Comparison of ENCODE assay signal across 13 cellular contexts in the genomic region with DNA sequence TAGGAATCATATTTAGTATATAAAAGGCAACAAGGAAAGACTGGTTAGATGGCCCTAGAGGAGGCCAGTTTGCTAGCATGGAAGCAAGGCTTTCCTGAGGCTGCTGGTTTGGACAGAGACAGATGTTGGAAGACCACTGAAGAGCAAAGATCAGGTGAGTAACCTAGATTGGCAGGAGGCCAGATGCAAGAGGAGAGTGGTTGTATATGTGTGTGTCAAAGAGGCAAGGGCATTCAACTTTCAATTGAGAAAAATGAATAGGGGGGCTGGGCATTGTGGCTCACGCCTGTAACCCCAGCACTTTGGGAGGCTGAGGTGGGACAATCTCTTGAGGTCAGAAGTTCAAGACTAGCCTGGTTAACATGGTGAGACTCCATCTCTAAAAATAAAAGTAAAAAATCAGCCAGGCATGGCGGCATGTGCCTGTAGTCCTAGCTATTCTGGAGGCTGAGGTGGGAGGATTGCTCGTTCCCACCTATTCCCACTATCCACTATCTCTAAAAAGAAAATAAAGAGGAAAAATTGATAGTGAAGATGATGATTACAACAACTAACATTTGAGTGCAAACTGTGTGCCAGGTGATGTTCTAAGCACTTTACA.
DNase-seq lines count a peak whose midpoint lies in the region; ATAC-seq, FAIRE-seq and TF ChIP-seq lines count a peak whose summit lies in the region.
"Had no signal": no experiment of that assay in that cellular context is flagged by ENCODE, and none has a peak within 500 bp of the region (broad histone marks: within the 10 kb centered on the region; RNA-seq: fewer than 3 reads in every experiment).

No MANE protein-coding gene starts in this region.

- no peaks in the 10 kb centered on the region for H4K20me1 ChIP-seq in OCI-LY7 (ENCODE audit: insufficient read depth, low read length)

- peaks cover 58% of the 10 kb centered on the region for H3K4me1 ChIP-seq in OCI-LY7 (ENCODE audit: insufficient read depth, low read length, poor library complexity, severe bottlenecking)
- H3K4me1 ChIP-seq: right atrium auricular region had no signal

- FAIRE-seq in GM12892 (lab: Jason Lieb, UNC), result peak; percentile 83
- FAIRE-seq: islet of Langerhans had no signal

- no peak for TF ChIP-seq CTCF in OCI-LY7 (conservative IDR thresholded peaks at IDR 0.05; ENCODE audit: low read length)

- BruUV-seq in OCI-LY7 (replicated peaks; lab: Mats Ljungman, UMichigan), result no TSS peak

- peaks cover 31 to 45% of the 10 kb centered on the region in 2 donors for H3K4me1 Mint-ChIP-seq in effector memory CD8-positive, alpha-beta T cell (ENCODE audit: low read depth in 2 of 2)

- peak overlapping the region; percentile 1 to 29 for H3K4me3 Mint-ChIP-seq in effector memory CD8-positive, alpha-beta T cell

- H3K36me3 ChIP-seq in OCI-LY7 (ENCODE audit: insufficient read depth, low read length), result no peaks in the 10 kb centered on the region
- H3K36me3 ChIP-seq: right atrium auricular region had no signal

- no peak for ATAC-seq in effector memory CD8-positive, alpha-beta T cell (replicated peaks)
- ATAC-seq in HG02759 (IDR thresholded peaks at IDR 0.05; ENCODE audit: unreplicated experiment), result no peak

- TF ChIP-seq POLR2A in GM12892 (IDR thresholded peaks at IDR 0.05; ENCODE audit: low read depth, low read length), result no peak

- peak overlapping the region in 1 of 2 donors; percentile 96 for H3K27ac Mint-ChIP-seq in effector memory CD8-positive, alpha-beta T cell

- no peak overlapping the region for H3K4me3 ChIP-seq in OCI-LY7 (ENCODE audit: low read depth, low read length, poor library complexity, severe bottlenecking)
- H3K4me3 ChIP-seq: right atrium auricular region had no signal

- DNase-seq in Caki2 (ENCODE audit: low read depth), result peak; percentile 29
- DNase-seq in GM12892 (ENCODE audit: insufficient read length), result no peak
- no peak for DNase-seq in OCI-LY7 (ENCODE audit: low spot score)
- DNase-seq in effector memory CD8-positive, alpha-beta T cell, result no peak
- DNase-seq in NCI-H774 (lab: John Stamatoyannopoulos, UW), result no peak
- no peak for DNase-seq in middle frontal gyrus (ENCODE audit: extremely low spot score, low spot score)
- no peak for DNase-seq in NCI-H2107 (lab: John Stamatoyannopoulos, UW)
- DNase-seq: activated effector memory CD4-positive, alpha-beta T cell treated with anti-CD3 and anti-CD28 coated beads, Interleukin-2, amount 50 U/mL, for 16 hours; NCI-H510A; SHP77 had no signal

- POLR2A ChIA-PET in OCI-LY7 (lab: Charles Lee), result interaction anchor here (0.7 to 6.2 kb wide), 7 partner anchors 11 to 173 kb away, joined by 3 to 98 read pairs (median 7); partner anchors contain the start of gene PRDM1

- H3K36me3 Mint-ChIP-seq in effector memory CD8-positive, alpha-beta T cell (ENCODE audit: insufficient read depth), result peaks cover 5% of the 10 kb centered on the region

- no peaks in the 10 kb centered on the region for H3K9me3 ChIP-seq in OCI-LY7 (ENCODE audit: low read length)
- H3K9me3 ChIP-seq: right atrium auricular region had no signal

- in situ Hi-C loops in Caki2 (cut with HindIII; ENCODE audit: low pct_unique_long_range_greater_than_20kb, low sequenced_read_pairs), result no loop called here

- H2AFZ ChIP-seq in OCI-LY7 (ENCODE audit: low read length), result no peak overlapping the region; the same call in 1 of the 2 replicates

- intact Hi-C loops in OCI-LY7 (cut with micrococcal nuclease; ENCODE audit: unreplicated experiment), result loop anchor here (10.0 kb wide), 3 partner anchors 291 to 949 kb away; partner anchors contain the start of gene BEND3

- CTCF ChIA-PET in OCI-LY7 (lab: Charles Lee; ENCODE audit: unreplicated experiment), result no interaction called here

- H3K79me2 ChIP-seq in OCI-LY7 (ENCODE audit: insufficient read depth, low read depth, low read length), result no peaks in the 10 kb centered on the region

- H3K9me2 ChIP-seq in OCI-LY7 (ENCODE audit: insufficient read depth, low read length), result no peaks in the 10 kb centered on the region

- H3K9me3 Mint-ChIP-seq in effector memory CD8-positive, alpha-beta T cell, result no peaks in the 10 kb centered on the region

- peak overlapping the region; percentile 55 for H3K4me2 ChIP-seq in OCI-LY7 (ENCODE audit: low read length)

- no peaks in the 10 kb centered on the region for H3K27me3 Mint-ChIP-seq in effector memory CD8-positive, alpha-beta T cell

- H3K27ac ChIP-seq in OCI-LY7 (ENCODE audit: low read depth, low read length, poor library complexity, severe bottlenecking), result no peak overlapping the region
- H3K27ac ChIP-seq: right atrium auricular region had no signal
